ENCODE assay signal across 8 cellular contexts in the genomic region with DNA sequence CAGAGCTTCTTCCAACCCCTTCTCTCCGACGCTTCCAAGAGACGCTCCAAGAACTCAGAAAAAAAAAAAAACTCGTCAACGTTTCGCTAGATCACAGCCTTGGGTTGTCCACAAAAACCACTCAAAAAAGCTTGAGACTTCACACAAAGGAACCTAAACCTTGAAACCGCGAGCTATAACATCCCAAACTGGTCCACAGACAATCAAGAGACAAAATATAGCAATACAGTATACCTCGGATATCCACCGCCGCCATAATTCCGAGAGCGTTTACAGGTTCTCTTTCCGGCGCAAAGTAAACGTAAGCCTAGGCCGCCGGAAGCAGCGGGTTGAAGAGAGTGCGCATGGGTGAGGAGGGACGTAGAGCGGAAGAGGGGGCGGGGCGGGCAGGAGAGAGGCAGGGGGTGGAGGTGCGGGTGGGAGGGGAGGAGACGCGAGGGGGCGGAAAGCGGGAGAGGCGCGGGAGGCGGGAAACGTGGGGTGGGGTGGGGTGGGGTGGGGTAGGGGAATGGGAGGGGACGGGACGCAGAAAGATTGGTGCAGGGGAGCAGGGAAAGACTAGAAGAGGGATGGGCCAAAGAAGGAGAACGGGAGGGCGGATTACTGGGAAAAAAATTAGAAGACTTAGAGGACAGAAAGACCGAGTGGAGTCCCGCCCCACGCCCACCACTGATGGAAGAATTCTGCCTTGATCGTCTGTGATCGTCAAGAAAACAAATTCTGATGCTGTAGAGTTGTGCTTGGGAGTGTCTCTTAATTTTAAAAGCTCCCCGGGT. TPM values are rescaled to one million over a fixed set of nuclear protein-coding genes. Genes with fewer than 3 reads are reported as not detected.
DNase-seq lines count a peak whose midpoint lies in the region; ATAC-seq lines count a peak whose summit lies in the region.

Gene MED6 (minus strand): TSS at position 274 of the 776 bp plus-strand sequence. CDS start 18 bp downstream, at position 256.

- peaks cover 6 to 18% of the 10 kb centered on the region in 2 donors for H3K36me3 Mint-ChIP-seq in CD4-positive, alpha-beta memory T cell
- H3K36me3 Mint-ChIP-seq in effector memory CD8-positive, alpha-beta T cell (ENCODE audit: insufficient read depth) = peaks cover 26% of the 10 kb centered on the region

- H3K27ac Mint-ChIP-seq in CD4-positive, alpha-beta memory T cell = peak within 1 kb of the TSS; percentile 87 to 99 (median 98)
- H3K27ac Mint-ChIP-seq in effector memory CD8-positive, alpha-beta T cell = peak within 1 kb of the TSS; percentile 98

- H3K9me3 ChIP-seq in CD4-positive, alpha-beta memory T cell (ENCODE audit: control insufficient read depth in 1 of 2, low read length in 2 of 2) = no peaks in the 10 kb centered on the region

- intact Hi-C loops in CD4-positive, alpha-beta memory T cell (cut with micrococcal nuclease) = loop anchor here (1.0 to 10.0 kb wide), 6 partner anchors 40 to 834 kb away; partner anchors contain the start of genes COX16, MAP3K9, SRSF5 and SYNJ2BP

- peaks cover 21% of the 10 kb centered on the region for H3K4me1 ChIP-seq in CD4-positive, alpha-beta memory T cell (ENCODE audit: insufficient read depth, low read length)

- CTCF ChIA-PET in CD4-positive, alpha-beta memory T cell (lab: Charles Lee; ENCODE audit: partially characterized antibody) = interaction anchor here (0.6 to 1.3 kb wide), 2 partner anchors 54 to 358 kb away, joined by 3 read pairs; no protein-coding TSS in a partner anchor
- CTCF ChIA-PET in activated CD8-positive, alpha-beta memory T cell treated with anti-CD3 and anti-CD28 coated beads for 36 hours (lab: Charles Lee) = interaction anchor here (2.1 kb wide), 1 partner anchor 113 kb away, joined by 5 read pairs; no protein-coding TSS in a partner anchor

- peak within 1 kb of the TSS; percentile 96 to 100 (median 100) for H3K4me3 Mint-ChIP-seq in CD4-positive, alpha-beta memory T cell
- peak within 1 kb of the TSS; percentile 97 to 98 for H3K4me3 Mint-ChIP-seq in effector memory CD8-positive, alpha-beta T cell

- POLR2A ChIA-PET in CD4-positive, alpha-beta memory T cell (lab: Charles Lee; ENCODE audit: partially characterized antibody) = interaction anchor here (0.6 to 2.1 kb wide), 10 partner anchors 9 to 834 kb away, joined by 3 to 9 read pairs (median 4); partner anchors contain the start of genes MAP3K9, SRSF5 and TTC9
- POLR2A ChIA-PET in activated CD8-positive, alpha-beta memory T cell treated with anti-CD3 and anti-CD28 coated beads for 36 hours (lab: Charles Lee) = interaction anchor here (0.7 to 1.0 kb wide), 5 partner anchors 9 to 312 kb away, joined by 3 to 5 read pairs (median 3); partner anchors contain the start of gene MAP3K9

- H3K27ac ChIP-seq in CD4-positive, alpha-beta memory T cell (ENCODE audit: low read depth, low read length) = peak within 1 kb of the TSS; percentile 77

- peak; percentile 89 to 95 (median 90) for DNase-seq in CD4-positive, alpha-beta memory T cell
- DNase-seq in HUDEP-2 (lab: John Stamatoyannopoulos, UW; ENCODE audit: unreplicated experiment in 76 of 76) = peak in 74 of 76 experiments; percentile 2 to 91 (median 79)
- peak; percentile 90 for DNase-seq in NOMO-1 treated with DMSO at 0.1 percent for 48 hours (lab: John Stamatoyannopoulos, UW; ENCODE audit: unreplicated experiment)
- peak; percentile 87 to 90 (median 88) for DNase-seq in effector memory CD8-positive, alpha-beta T cell
- peak; percentile 96 for DNase-seq in medulla oblongata (ENCODE audit: extremely low spot score)
- DNase-seq in stimulated activated CD4-positive, alpha-beta T cell treated with anti-CD3 and anti-CD28 coated beads, TNF-alpha, amount 100 ng/mL, for 4 hours (ENCODE audit: low read depth in 3 of 3) = peak; percentile 86 to 88 (median 87)

- peak within 1 kb of the TSS; percentile 99 for H3K4me3 ChIP-seq in CD4-positive, alpha-beta memory T cell (ENCODE audit: low read length in 2 of 2)

- peaks cover 12 to 34% (median 22%) of the 10 kb centered on the region in 4 donors for H3K4me1 Mint-ChIP-seq in CD4-positive, alpha-beta memory T cell
- peaks cover 20 to 30% of the 10 kb centered on the region in 2 donors for H3K4me1 Mint-ChIP-seq in effector memory CD8-positive, alpha-beta T cell (ENCODE audit: low read depth in 2 of 2)

- ATAC-seq in GM19467 (IDR thresholded peaks at IDR 0.05; ENCODE audit: unreplicated experiment) = peak; percentile 87
- peak; percentile 99 for ATAC-seq in effector memory CD8-positive, alpha-beta T cell (replicated peaks)

- no peaks in the 10 kb centered on the region for H3K27me3 ChIP-seq in CD4-positive, alpha-beta memory T cell (ENCODE audit: insufficient read depth, low read length)

- H3K27me3 Mint-ChIP-seq in CD4-positive, alpha-beta memory T cell = peaks cover 0 to 3% of the 10 kb centered on the region in 2 donors
- peaks cover 0 to 6% of the 10 kb centered on the region in 2 donors for H3K27me3 Mint-ChIP-seq in effector memory CD8-positive, alpha-beta T cell

- H3K36me3 ChIP-seq in CD4-positive, alpha-beta memory T cell (ENCODE audit: insufficient read depth, low read length) = peaks cover 9% of the 10 kb centered on the region

- H3K9me3 Mint-ChIP-seq in CD4-positive, alpha-beta memory T cell = peaks cover 0 to 3% (median 0%) of the 10 kb centered on the region in 8 donors
- no peaks in the 10 kb centered on the region for H3K9me3 Mint-ChIP-seq in effector memory CD8-positive, alpha-beta T cell

RNA-seq across cellular contexts. Expression of gene MED6, which starts in this region (rescaled TPM):
- 10 to 100 TPM; 57.0 to 61.8 TPM for total RNA-seq in CD4-positive, alpha-beta memory T cell
- 10 to 100 TPM; 38.4 to 48.7 TPM for polyA plus RNA-seq in CD4-positive, alpha-beta memory T cell
- total RNA-seq in activated CD8-positive, alpha-beta memory T cell treated with anti-CD3 and anti-CD28 coated beads for 36 hours = 10 to 100 TPM; 57.1 to 58.3 TPM

Comparison
In these comparisons a context has a peak if more than half of its experiments do, and no peak if none do; other contexts are left out.
1. Peak in every context shown above with its lines: DNase-seq, ATAC-seq, H3K4me3 ChIP-seq and H3K27ac ChIP-seq.